Comparison of ENCODE assay signal across 22 cellular contexts in genomic region chr4:9979101-9979815, GRCh38. TPM values are rescaled to one million over a fixed set of nuclear protein-coding genes. Genes with fewer than 3 reads are reported as not detected.
DNase-seq lines count a peak whose midpoint lies in the region; TF ChIP-seq lines count a peak whose summit lies in the region.
"Had no signal": no experiment of that assay in that cellular context is flagged by ENCODE, and none has a peak within 500 bp of the region (broad histone marks: within the 10 kb centered on the region; RNA-seq: fewer than 3 reads in every experiment).

No MANE protein-coding gene starts in this region.

- no peak overlapping the region for H3K56ac ChIP-seq in H9 (ENCODE audit: insufficient read length, low read depth, low read length)

- H3K4me2 ChIP-seq in H9 (ENCODE audit: insufficient read depth, insufficient read length, low read length), result no peak overlapping the region
- H3K4me2 ChIP-seq: BLaER1, KMS-11 had no signal

- WGBS in H9 (ENCODE audit: extremely low coverage, insufficient read length, low lambda C conversion rate), result no CpG with 5 or more reads among the region's 11 CpGs

- H3K4me3 ChIP-seq in choroid plexus epithelial cell (ENCODE audit: low read depth, low read length), result no peak overlapping the region
- H3K4me3 ChIP-seq: BLaER1, pancreas, Peyer's patch, spleen, transverse colon had no signal

- no peak overlapping the region for H4K8ac ChIP-seq in H9 (replicated peaks; ENCODE audit: insufficient read length, low read depth, low read length)

- no peaks in the 10 kb centered on the region for H3K23me2 ChIP-seq in H9 (ENCODE audit: insufficient read length, low read depth, low read length, poor library complexity, severe bottlenecking)

- H3K4me1 Mint-ChIP-seq in H9, result peaks cover 22 to 32% of the 10 kb centered on the region in 2 experiments
- H3K4me1 Mint-ChIP-seq: stimulated activated memory B cell treated with anti-CD40 and anti-IgM and Interleukin-4, amounts not matched to agents 10 μg/mL and 1 μg/mL and 100 μg/mL, for 72 hours had no signal

- peaks cover 2 to 5% (median 4%) of the 10 kb centered on the region in 3 experiments; a peak in 5 of 7 replicates for H3K36me3 Mint-ChIP-seq in H9 (ENCODE audit: insufficient read depth in 1 of 3, low read depth in 3 of 3)

- H4K5ac ChIP-seq in H9 (ENCODE audit: insufficient read length, low read depth, low read length), result no peak overlapping the region

- H4K20me1 ChIP-seq in H9 (ENCODE audit: control insufficient read depth, insufficient read depth, insufficient read length), result no peaks in the 10 kb centered on the region
- H4K20me1 ChIP-seq: BLaER1 had no signal

- H3K4me3 Mint-ChIP-seq in H9, result no peak overlapping the region; a peak in 1 of 5 replicates
- H3K4me3 Mint-ChIP-seq: activated naive CD8-positive, alpha-beta T cell treated with anti-CD3 and anti-CD28 coated beads for 36 hours; activated T-cell treated with anti-CD3 and anti-CD28 coated beads, Interleukin-2, amount 50 U/mL, for 72 hours; stimulated activated memory B cell treated with anti-CD40 and anti-IgM and Interleukin-4, amounts not matched to agents 10 μg/mL and 1 μg/mL and 100 μg/mL, for 72 hours had no signal

- no peaks in the 10 kb centered on the region for H3K79me1 ChIP-seq in H9 (ENCODE audit: insufficient read depth, low read depth, low read length, poor library complexity, severe bottlenecking)

- H2AK5ac ChIP-seq in H9 (ENCODE audit: insufficient read length, low read length), result no peak overlapping the region

- no peak overlapping the region for H3K18ac ChIP-seq in H9 (ENCODE audit: insufficient read length, low read depth, low read length)

- H4K91ac ChIP-seq in H9 (ENCODE audit: insufficient read length, low read depth, low read length), result no peak overlapping the region

- no peaks in the 10 kb centered on the region for H3K27me3 ChIP-seq in H9 (ENCODE audit: insufficient read depth, low read length)
- H3K27me3 ChIP-seq: BLaER1, pancreas, Peyer's patch, spleen, transverse colon had no signal

- H2BK20ac ChIP-seq in H9 (ENCODE audit: low read depth, low read length, poor library complexity, severe bottlenecking), result no peak overlapping the region

- intact Hi-C loops in posterior vena cava (cut with DNase I), result no loop called here

- TF ChIP-seq CTCF in H9 (conservative IDR thresholded peaks at IDR 0.05), result no peak
- peak; percentile 35 for TF ChIP-seq CTCF in choroid plexus epithelial cell (conservative IDR thresholded peaks at IDR 0.05; ENCODE audit: low read depth, low read length)

- DNase-seq in H9, result peak; percentile 40
- peak; percentile 65 for DNase-seq in NCI-H2107 treated with DMSO at 0.1 percent for 48 hours (lab: John Stamatoyannopoulos, UW; ENCODE audit: unreplicated experiment)
- DNase-seq in choroid plexus epithelial cell (ENCODE audit: low read depth), result peak; percentile 76
- DNase-seq in pons (ENCODE audit: low spot score), result peak; percentile 35
- no peak for DNase-seq in COLO829 (ENCODE audit: low spot score)
- no peak for DNase-seq in epidermal melanocyte (ENCODE audit: insufficient read length, low spot score)
- no peak for DNase-seq in posterior vena cava (ENCODE audit: low spot score)
- DNase-seq: activated CD4-positive, alpha-beta T cell treated with anti-CD3 and anti-CD28 coated beads, Interleukin-2, amount 50 U/mL, for 48 hours; activated naive CD8-positive, alpha-beta T cell treated with anti-CD3 and anti-CD28 coated beads for 36 hours; activated T-cell treated with anti-CD3 and anti-CD28 coated beads, Interleukin-2, amount 50 U/mL, for 72 hours; DMS79; effector CD8-positive, alpha-beta T cell; left cardiac atrium; NCI-H1105; pancreas; Peyer's patch; spleen; SW 1271; transverse colon had no signal

- H3K23ac ChIP-seq in H9 (ENCODE audit: insufficient read length, low read depth, low read length), result no peak overlapping the region

- H3T11ph ChIP-seq in H9 (ENCODE audit: low read length), result no peak overlapping the region

- H2BK12ac ChIP-seq in H9 (ENCODE audit: insufficient read length, low read depth, low read length), result no peak overlapping the region

- no peak overlapping the region for H3K9ac ChIP-seq in H9 (ENCODE audit: extremely low read depth, insufficient read length, low read length)
- H3K9ac ChIP-seq: BLaER1, KMS-11 had no signal

- no peak overlapping the region for H2BK15ac ChIP-seq in H9 (ENCODE audit: low read depth, low read length)

- H3K27me3 Mint-ChIP-seq in H9 (ENCODE audit: low read depth), result peaks cover 61% of the 10 kb centered on the region
- H3K27me3 Mint-ChIP-seq: activated naive CD8-positive, alpha-beta T cell treated with anti-CD3 and anti-CD28 coated beads for 36 hours; stimulated activated memory B cell treated with anti-CD40 and anti-IgM and Interleukin-4, amounts not matched to agents 10 μg/mL and 1 μg/mL and 100 μg/mL, for 72 hours had no signal

- no peaks in the 10 kb centered on the region for H3K79me2 ChIP-seq in H9 (ENCODE audit: insufficient read depth, low read length)

- H3K9me3 ChIP-seq in H9 (ENCODE audit: control insufficient read depth, low read depth, low read length), result no peaks in the 10 kb centered on the region
- H3K9me3 ChIP-seq: BLaER1, pancreas, Peyer's patch, transverse colon had no signal

- H3K14ac ChIP-seq in H9 (ENCODE audit: insufficient read depth, low read length), result no peak overlapping the region

- no peak overlapping the region for H3K27ac ChIP-seq in H9 (ENCODE audit: insufficient read length, low read depth, low read length)
- H3K27ac ChIP-seq: BLaER1, KMS-11, pancreas, Peyer's patch, spleen, transverse colon had no signal

- H2BK120ac ChIP-seq in H9 (ENCODE audit: low read depth, low read length, poor library complexity, severe bottlenecking), result no peak overlapping the region

- peaks cover 4% of the 10 kb centered on the region; the same call in 1 of the 2 replicates for H3K4me1 ChIP-seq in H9 (ENCODE audit: insufficient read depth, low read length)
- H3K4me1 ChIP-seq: BLaER1, pancreas, Peyer's patch, spleen, transverse colon had no signal

- no peak overlapping the region for H2BK5ac ChIP-seq in H9 (ENCODE audit: insufficient read length, low read length)

- peaks cover 7 to 10% of the 10 kb centered on the region in 2 experiments for H3K9me3 Mint-ChIP-seq in H9

- H3K27ac Mint-ChIP-seq in H9, result no peak overlapping the region
- H3K27ac Mint-ChIP-seq: activated T-cell treated with anti-CD3 and anti-CD28 coated beads, Interleukin-2, amount 50 U/mL, for 72 hours; stimulated activated memory B cell treated with anti-CD40 and anti-IgM and Interleukin-4, amounts not matched to agents 10 μg/mL and 1 μg/mL and 100 μg/mL, for 72 hours had no signal

- no peak overlapping the region for H3K4ac ChIP-seq in H9 (ENCODE audit: low read depth, low read length)

- H2AFZ ChIP-seq in H9 (ENCODE audit: low read length), result no peak overlapping the region

RNA-seq across cellular contexts. Expression of gene SLC2A9, which starts 42.0 kb away (rescaled TPM):
- 0.57 and 0.79 TPM in 2 replicates for total RNA-seq in H9 (2021)
- total RNA-seq in posterior vena cava, result 10 to 100 TPM in 1 of 2 donors, 1 to 10 TPM in 1; 8.4 to 10.3 TPM

Comparison
In these comparisons a context has a peak if more than half of its experiments do, and no peak if none do; other contexts are left out.
1. DNase-seq: peak in H9 (single experiment), NCI-H2107 treated with DMSO at 0.1 percent for 48 hours (single experiment), choroid plexus epithelial cell (single experiment) and pons (single experiment); none in COLO829 (single experiment), epidermal melanocyte (single experiment) and posterior vena cava (single experiment).